Comparison of ENCODE assay signal across 5 cellular contexts in genomic region chr11:90646266-90646665, GRCh38.
"Had no signal": no experiment of that assay in that cellular context is flagged by ENCODE, and none has a peak within 500 bp of the region (broad histone marks: within the 10 kb centered on the region; RNA-seq: fewer than 3 reads in every experiment).

No MANE protein-coding gene starts in this region.

- H3K4me3 ChIP-seq: GM23338, K562 had no signal

- DNase-seq: H9, HCEC 1CT, IMR-90 had no signal
